In the genomic region with DNA sequence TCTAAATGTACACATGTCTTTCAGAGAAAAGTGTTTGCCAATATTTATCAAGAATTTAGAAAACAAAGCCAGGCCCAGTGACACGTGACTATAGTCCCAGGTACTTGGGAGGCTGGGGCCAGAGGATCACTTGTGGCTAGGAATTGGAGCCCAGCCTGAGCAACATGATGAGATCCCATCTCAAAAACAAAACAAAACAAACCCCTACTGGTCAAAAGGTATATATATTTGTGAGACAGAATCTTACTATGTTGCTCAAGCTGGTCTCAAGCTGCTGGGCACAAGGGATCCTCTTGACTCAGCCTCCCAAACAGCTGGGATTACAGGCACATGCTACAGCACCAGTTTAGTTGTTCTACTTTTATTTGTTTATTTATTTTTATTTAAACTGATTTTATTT, we compare ENCODE assay signal across 13 cellular contexts.
DNase-seq lines count a peak whose midpoint lies in the region; ATAC-seq, FAIRE-seq and TF ChIP-seq lines count a peak whose summit lies in the region.
"Had no signal": no experiment of that assay in that cellular context is flagged by ENCODE, and none has a peak within 500 bp of the region (broad histone marks: within the 10 kb centered on the region; RNA-seq: fewer than 3 reads in every experiment).

No MANE protein-coding gene starts in this region.

- H3K9ac ChIP-seq in Loucy (ENCODE audit: low read depth, low read length, poor library complexity, severe bottlenecking) (no peak overlapping the region), endothelial cell of umbilical vein (replicated peaks; ENCODE audit: extremely low read depth, insufficient read depth, low read length) (no peak overlapping the region)

- no peaks in the 10 kb centered on the region for H3K4me1 Mint-ChIP-seq in naive thymus-derived CD8-positive, alpha-beta T cell
- H3K4me1 Mint-ChIP-seq: GM23338, WTC11 had no signal

- POLR2A ChIA-PET in endothelial cell of umbilical vein (lab: Charles Lee), result interaction anchor here (0.5 kb wide), 1 partner anchor 28 kb away, joined by 4 read pairs; no protein-coding TSS in a partner anchor
- POLR2A ChIA-PET in naive thymus-derived CD8-positive, alpha-beta T cell (lab: Charles Lee), result no interaction called here

- peaks cover 0 to 6% (median 0%) of the 10 kb centered on the region in 3 donors for H3K36me3 Mint-ChIP-seq in naive thymus-derived CD8-positive, alpha-beta T cell

- no peaks in the 10 kb centered on the region for H3K9me2 ChIP-seq in Loucy (replicated peaks; ENCODE audit: low read depth, low read length)

- H3K27ac ChIP-seq in endothelial cell of umbilical vein (ENCODE audit: insufficient read depth, low read depth, low read length), result no peak overlapping the region
- H3K27ac ChIP-seq: adrenal gland, colonic mucosa had no signal

- 0 out of 2 replicates have a peak, but pooled peaks cover 3% of the 10 kb centered on the region for H3K9me3 ChIP-seq in Loucy (ENCODE audit: insufficient read depth, low read depth, low read length)
- H3K9me3 ChIP-seq in endothelial cell of umbilical vein (replicated peaks; ENCODE audit: control insufficient read depth, insufficient read depth, low read length), result no peaks in the 10 kb centered on the region
- no peaks in the 10 kb centered on the region; the same call in 1 of the 2 replicates for H3K9me3 ChIP-seq in BE2C
- H3K9me3 ChIP-seq: adrenal gland, colonic mucosa had no signal

- no peak for TF ChIP-seq POLR2A in endothelial cell of umbilical vein (IDR thresholded peaks at IDR 0.05; ENCODE audit: low read depth, low read length)

- H3K9me1 ChIP-seq in endothelial cell of umbilical vein (replicated peaks; ENCODE audit: control insufficient read depth, extremely low read depth, insufficient read depth, low read length), result no peaks in the 10 kb centered on the region

- H3K36me3 ChIP-seq in Loucy (ENCODE audit: insufficient read depth, low read length) (no peaks in the 10 kb centered on the region), endothelial cell of umbilical vein (ENCODE audit: control insufficient read depth in 2 of 2, extremely low read depth in 1 of 2, insufficient read depth in 2 of 2, low read length in 2 of 2) (no peaks in the 10 kb centered on the region), BE2C (no peaks in the 10 kb centered on the region)
- H3K36me3 ChIP-seq: adrenal gland, colonic mucosa had no signal

- H3K4me3 Mint-ChIP-seq in naive thymus-derived CD8-positive, alpha-beta T cell, result no peak overlapping the region
- H3K4me3 Mint-ChIP-seq: GM23338, WTC11 had no signal

- H3K27ac Mint-ChIP-seq in naive thymus-derived CD8-positive, alpha-beta T cell, result no peak overlapping the region
- H3K27ac Mint-ChIP-seq: GM23338, WTC11 had no signal

- no peaks in the 10 kb centered on the region for H3F3A ChIP-seq in Loucy (ENCODE audit: low read depth)

- no peak for DNase-seq in endothelial cell of umbilical vein (ENCODE audit: low read depth, low spot score)
- DNase-seq in NCI-H1694 treated with DMSO at 0.1 percent for 48 hours (lab: John Stamatoyannopoulos, UW), result no peak
- no peak for DNase-seq in BE2C
- no peak for DNase-seq in naive thymus-derived CD8-positive, alpha-beta T cell
- no peak for DNase-seq in activated effector memory CD4-positive, alpha-beta T cell treated with anti-CD3 and anti-CD28 coated beads, Interleukin-2, amount 50 U/mL, for 16 hours
- DNase-seq: adrenal gland, colonic mucosa, NCI-H1436 treated with DMSO at 0.1 percent for 48 hours had no signal

- H3K4me2 ChIP-seq in Loucy (ENCODE audit: low read depth, low read length, poor library complexity, severe bottlenecking) (no peak overlapping the region), endothelial cell of umbilical vein (ENCODE audit: insufficient read depth, low read length) (no peak overlapping the region)
- H3K4me2 ChIP-seq: GM23338 had no signal

- no peaks in the 10 kb centered on the region for H3K79me2 ChIP-seq in Loucy (ENCODE audit: insufficient read depth, low read length)
- no peaks in the 10 kb centered on the region for H3K79me2 ChIP-seq in endothelial cell of umbilical vein (ENCODE audit: control insufficient read depth, insufficient read depth, low read length)

- H3K27me3 Mint-ChIP-seq in naive thymus-derived CD8-positive, alpha-beta T cell, result peaks cover 0 to 3% (median under 1%) of the 10 kb centered on the region in 5 donors

- H3K4me1 ChIP-seq in Loucy (ENCODE audit: insufficient read depth, low read length, poor library complexity, severe bottlenecking) (no peaks in the 10 kb centered on the region), endothelial cell of umbilical vein (ENCODE audit: control insufficient read depth, extremely low read depth, insufficient read depth, low read length) (no peaks in the 10 kb centered on the region), BE2C (no peaks in the 10 kb centered on the region)
- H3K4me1 ChIP-seq: adrenal gland, colonic mucosa had no signal

- H3K27me3 ChIP-seq in Loucy (ENCODE audit: insufficient read depth, low read length, poor library complexity, severe bottlenecking), result no peaks in the 10 kb centered on the region
- H3K27me3 ChIP-seq in endothelial cell of umbilical vein (ENCODE audit: control insufficient read depth in 2 of 2, insufficient read depth in 2 of 2, low read length in 2 of 2), result peaks cover 0 to 3% of the 10 kb centered on the region in 2 experiments
- no peaks in the 10 kb centered on the region for H3K27me3 ChIP-seq in BE2C
- H3K27me3 ChIP-seq: adrenal gland, colonic mucosa had no signal

- CTCF ChIA-PET in endothelial cell of umbilical vein (lab: Charles Lee), result interaction anchor here (0.6 kb wide), 1 partner anchor 108 kb away, joined by 3 read pairs; no protein-coding TSS in a partner anchor

- peaks cover 0 to 23% (median 9%) of the 10 kb centered on the region in 9 donors for H3K9me3 Mint-ChIP-seq in naive thymus-derived CD8-positive, alpha-beta T cell

- FAIRE-seq in endothelial cell of umbilical vein (lab: Jason Lieb, UNC), result peak; percentile 64

- dilution Hi-C loops in endothelial cell of umbilical vein (cut with MboI; ENCODE audit: extremely low pct_ligation_motif_present, low sequenced_read_pairs), result no loop called here

- no TSS peak for BruUV-seq in endothelial cell of umbilical vein (replicated peaks; lab: Mats Ljungman, UMichigan)

- ATAC-seq in GM21390 (IDR thresholded peaks at IDR 0.05; ENCODE audit: unreplicated experiment), result peak; percentile 51
- ATAC-seq in naive thymus-derived CD8-positive, alpha-beta T cell, result no peak
- ATAC-seq: GM23338, WTC11 had no signal

- H4K20me1 ChIP-seq in Loucy (ENCODE audit: insufficient read depth, low read length, poor library complexity, severe bottlenecking) (no peaks in the 10 kb centered on the region), endothelial cell of umbilical vein (replicated peaks; ENCODE audit: control insufficient read depth, extremely low read depth, insufficient read depth, low read length) (no peaks in the 10 kb centered on the region)

- H2AFZ ChIP-seq in Loucy (ENCODE audit: low read length) (no peak overlapping the region), endothelial cell of umbilical vein (ENCODE audit: low read depth, low read length) (no peak overlapping the region)
- H2AFZ ChIP-seq: GM23338 had no signal

- H3K4me3 ChIP-seq in Loucy (ENCODE audit: low read length, poor library complexity, severe bottlenecking) (no peak overlapping the region), endothelial cell of umbilical vein (replicated peaks in 1 of 3; ENCODE audit: insufficient read depth in 1 of 3, low read depth in 1 of 3, low read length in 3 of 3) (no peak overlapping the region), BE2C (ENCODE audit: low read depth, low read length) (no peak overlapping the region)
- H3K4me3 ChIP-seq: adrenal gland, colonic mucosa, GM23338 had no signal

- TF ChIP-seq CTCF in GM12874 (IDR thresholded peaks at IDR 0.05; ENCODE audit: insufficient read depth, low read depth, low read length), result 0 out of 2 replicates have a peak, but pooled peaks have one; percentile 6
- peak; percentile 14; the same call in 1 of the 2 replicates for TF ChIP-seq CTCF in Loucy (conservative IDR thresholded peaks at IDR 0.05; ENCODE audit: low read length)
- no peak for TF ChIP-seq CTCF in endothelial cell of umbilical vein (IDR thresholded peaks at IDR 0.05; ENCODE audit: extremely low read depth in 1 of 2, insufficient read depth in 1 of 2, low read depth in 1 of 2, low read length in 2 of 2)
- no peak for TF ChIP-seq CTCF in BE2C (IDR thresholded peaks at IDR 0.05; ENCODE audit: low read depth, low read length)

- intact Hi-C loops in endothelial cell of umbilical vein (cut with micrococcal nuclease), result no loop called here

TF ChIP-seq in endothelial cell of umbilical vein, 7 proteins besides CTCF, POLR2A, EP300 and RAD21:
- TF ChIP-seq JUN (IDR thresholded peaks at IDR 0.05; ENCODE audit: borderline replicate concordance, insufficient read depth, insufficient read length, low read depth) (no peak), FOS (IDR thresholded peaks at IDR 0.05; ENCODE audit: borderline replicate concordance, insufficient read depth, low read length) (no peak), MYC (IDR thresholded peaks at IDR 0.05; ENCODE audit: low read depth, low read length) (no peak), MAX (IDR thresholded peaks at IDR 0.05; ENCODE audit: insufficient read depth, insufficient read length) (no peak), EZH2 (IDR thresholded peaks at IDR 0.05; ENCODE audit: borderline replicate concordance, low read depth, low read length, severe bottlenecking) (no peak), POLR2AphosphoS5 (IDR thresholded peaks at IDR 0.05; ENCODE audit: insufficient read depth, low read depth, low read length) (no peak), GATA2 (IDR thresholded peaks at IDR 0.05; ENCODE audit: insufficient read depth, insufficient read length, low read depth, low read length) (no peak)
TF ChIP-seq in endothelial cell of umbilical vein: peak in this region for 0.

Comparison
In these comparisons a context has a peak if more than half of its experiments do, and no peak if none do; other contexts are left out.
1. CTCF ChIP-seq: peak in GM12874 (single experiment) and Loucy (single experiment); none in endothelial cell of umbilical vein (0 of 2) and BE2C (single experiment).